ENCODE assay signal across 1 cellular context in the genomic region with DNA sequence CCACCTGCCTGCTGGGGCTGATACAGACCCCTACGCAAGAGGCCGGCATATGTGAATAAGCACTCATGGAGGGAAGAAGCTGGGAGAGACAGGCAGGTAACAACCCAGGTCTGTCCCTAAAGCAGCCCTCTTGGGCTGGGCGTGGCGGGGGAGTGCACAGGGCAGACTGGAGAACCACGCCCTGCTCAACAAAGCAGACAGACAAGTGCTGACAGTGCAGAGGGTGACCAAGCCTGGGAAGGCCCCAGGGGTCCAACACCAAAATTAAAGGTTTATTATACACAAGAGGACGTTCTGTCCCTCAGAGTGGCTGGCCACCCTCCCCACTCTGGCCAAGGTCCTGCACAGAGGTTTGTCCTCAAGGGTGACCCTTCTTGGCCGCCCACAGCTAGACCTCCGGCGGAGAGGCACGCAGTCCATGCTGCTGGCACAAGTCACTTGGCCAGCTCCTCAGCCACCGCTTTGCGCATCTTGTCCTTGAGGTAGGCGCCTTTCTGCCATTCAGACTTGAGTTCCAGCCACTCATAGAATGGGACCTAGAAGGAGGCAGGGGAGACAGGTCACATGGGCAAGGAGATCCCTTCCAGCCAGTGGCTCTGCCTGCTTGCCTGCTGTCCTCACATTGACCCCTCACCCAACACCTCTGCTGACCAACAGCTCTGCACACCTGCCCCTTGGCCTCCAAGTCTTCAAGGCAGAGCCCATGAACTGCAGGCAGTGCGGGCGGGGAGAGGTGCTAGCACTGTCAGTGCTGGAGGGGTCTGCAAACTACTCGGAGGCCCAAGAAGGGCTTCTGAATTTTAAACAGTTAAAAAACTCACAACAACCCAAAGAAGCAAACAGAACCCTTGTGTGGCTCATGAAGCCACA.
TF ChIP-seq lines count a peak whose summit lies in the region.

No MANE protein-coding gene starts in this region.

TF ChIP-seq in HCT116, 20 proteins besides CTCF, POLR2A, EP300 and RAD21 (continued from another document):
- TF ChIP-seq, protein P1, sequence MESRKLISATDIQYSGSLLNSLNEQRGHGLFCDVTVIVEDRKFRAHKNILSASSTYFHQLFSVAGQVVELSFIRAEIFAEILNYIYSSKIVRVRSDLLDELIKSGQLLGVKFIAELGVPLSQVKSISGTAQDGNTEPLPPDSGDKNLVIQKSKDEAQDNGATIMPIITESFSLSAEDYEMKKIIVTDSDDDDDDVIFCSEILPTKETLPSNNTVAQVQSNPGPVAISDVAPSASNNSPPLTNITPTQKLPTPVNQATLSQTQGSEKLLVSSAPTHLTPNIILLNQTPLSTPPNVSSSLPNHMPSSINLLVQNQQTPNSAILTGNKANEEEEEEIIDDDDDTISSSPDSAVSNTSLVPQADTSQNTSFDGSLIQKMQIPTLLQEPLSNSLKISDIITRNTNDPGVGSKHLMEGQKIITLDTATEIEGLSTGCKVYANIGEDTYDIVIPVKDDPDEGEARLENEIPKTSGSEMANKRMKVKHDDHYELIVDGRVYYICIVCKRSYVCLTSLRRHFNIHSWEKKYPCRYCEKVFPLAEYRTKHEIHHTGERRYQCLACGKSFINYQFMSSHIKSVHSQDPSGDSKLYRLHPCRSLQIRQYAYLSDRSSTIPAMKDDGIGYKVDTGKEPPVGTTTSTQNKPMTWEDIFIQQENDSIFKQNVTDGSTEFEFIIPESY (IDR thresholded peaks at IDR 0.05; ENCODE audit: extremely low read depth, insufficient replicate concordance, low read length), result no peak
- no peak for TF ChIP-seq TCF7L2 (IDR thresholded peaks at IDR 0.05; ENCODE audit: borderline replicate concordance, extremely low read depth, insufficient read depth, insufficient read length)
- no peak for TF ChIP-seq JUND (IDR thresholded peaks at IDR 0.05)
- TF ChIP-seq SP1 (IDR thresholded peaks at IDR 0.05; ENCODE audit: low read depth), result no peak
- TF ChIP-seq, protein P2, sequence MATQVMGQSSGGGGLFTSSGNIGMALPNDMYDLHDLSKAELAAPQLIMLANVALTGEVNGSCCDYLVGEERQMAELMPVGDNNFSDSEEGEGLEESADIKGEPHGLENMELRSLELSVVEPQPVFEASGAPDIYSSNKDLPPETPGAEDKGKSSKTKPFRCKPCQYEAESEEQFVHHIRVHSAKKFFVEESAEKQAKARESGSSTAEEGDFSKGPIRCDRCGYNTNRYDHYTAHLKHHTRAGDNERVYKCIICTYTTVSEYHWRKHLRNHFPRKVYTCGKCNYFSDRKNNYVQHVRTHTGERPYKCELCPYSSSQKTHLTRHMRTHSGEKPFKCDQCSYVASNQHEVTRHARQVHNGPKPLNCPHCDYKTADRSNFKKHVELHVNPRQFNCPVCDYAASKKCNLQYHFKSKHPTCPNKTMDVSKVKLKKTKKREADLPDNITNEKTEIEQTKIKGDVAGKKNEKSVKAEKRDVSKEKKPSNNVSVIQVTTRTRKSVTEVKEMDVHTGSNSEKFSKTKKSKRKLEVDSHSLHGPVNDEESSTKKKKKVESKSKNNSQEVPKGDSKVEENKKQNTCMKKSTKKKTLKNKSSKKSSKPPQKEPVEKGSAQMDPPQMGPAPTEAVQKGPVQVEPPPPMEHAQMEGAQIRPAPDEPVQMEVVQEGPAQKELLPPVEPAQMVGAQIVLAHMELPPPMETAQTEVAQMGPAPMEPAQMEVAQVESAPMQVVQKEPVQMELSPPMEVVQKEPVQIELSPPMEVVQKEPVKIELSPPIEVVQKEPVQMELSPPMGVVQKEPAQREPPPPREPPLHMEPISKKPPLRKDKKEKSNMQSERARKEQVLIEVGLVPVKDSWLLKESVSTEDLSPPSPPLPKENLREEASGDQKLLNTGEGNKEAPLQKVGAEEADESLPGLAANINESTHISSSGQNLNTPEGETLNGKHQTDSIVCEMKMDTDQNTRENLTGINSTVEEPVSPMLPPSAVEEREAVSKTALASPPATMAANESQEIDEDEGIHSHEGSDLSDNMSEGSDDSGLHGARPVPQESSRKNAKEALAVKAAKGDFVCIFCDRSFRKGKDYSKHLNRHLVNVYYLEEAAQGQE (IDR thresholded peaks at IDR 0.05; ENCODE audit: low read depth), result no peak
- TF ChIP-seq EZH2phosphoT487 (IDR thresholded peaks at IDR 0.05; ENCODE audit: borderline replicate concordance), result no peak
- no peak for TF ChIP-seq SIN3A (IDR thresholded peaks at IDR 0.05; ENCODE audit: low read depth)
- no peak for TF ChIP-seq ZNF274 (IDR thresholded peaks at IDR 0.05; ENCODE audit: low read depth, low read length)
- no peak for TF ChIP-seq ELF1 (IDR thresholded peaks at IDR 0.05; ENCODE audit: borderline replicate concordance, low read depth)
- TF ChIP-seq, protein P3, sequence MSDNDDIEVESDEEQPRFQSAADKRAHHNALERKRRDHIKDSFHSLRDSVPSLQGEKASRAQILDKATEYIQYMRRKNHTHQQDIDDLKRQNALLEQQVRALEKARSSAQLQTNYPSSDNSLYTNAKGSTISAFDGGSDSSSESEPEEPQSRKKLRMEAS (IDR thresholded peaks at IDR 0.05), result no peak
- no peak for TF ChIP-seq CBX3 (IDR thresholded peaks at IDR 0.05; ENCODE audit: low read depth)
TF ChIP-seq in HCT116: peak in this region for 0.
